ENCODE assay signal across 11 cellular contexts in genomic region chr1:205709059-205709398, GRCh38. TPM values are rescaled to one million over a fixed set of nuclear protein-coding genes. Genes with fewer than 3 reads are reported as not detected.
DNase-seq lines count a peak whose midpoint lies in the region; TF ChIP-seq lines count a peak whose summit lies in the region.
"Had no signal": no experiment of that assay in that cellular context is flagged by ENCODE, and none has a peak within 500 bp of the region (broad histone marks: within the 10 kb centered on the region; RNA-seq: fewer than 3 reads in every experiment).

No MANE protein-coding gene starts in this region.

- no peaks in the 10 kb centered on the region for H3K9me3 Mint-ChIP-seq in osteocyte (ENCODE audit: unreplicated experiment)
- H3K9me3 Mint-ChIP-seq in CD14-positive monocyte: no peaks in the 10 kb centered on the region
- H3K9me3 Mint-ChIP-seq: IgD-negative memory B cell had no signal

- H3K27ac Mint-ChIP-seq in osteocyte (ENCODE audit: unreplicated experiment) (peak overlapping the region; percentile 10), CD14-positive monocyte (no peak overlapping the region)

- H3K27me3 Mint-ChIP-seq in osteocyte (ENCODE audit: unreplicated experiment) (no peaks in the 10 kb centered on the region), CD14-positive monocyte (ENCODE audit: low read depth in 3 of 3) (peaks cover 0 to 1% (median 0%) of the 10 kb centered on the region in 3 donors)
- H3K27me3 Mint-ChIP-seq: IgD-negative memory B cell had no signal

- H3K4me1 Mint-ChIP-seq in osteocyte (ENCODE audit: unreplicated experiment) (peaks cover 25% of the 10 kb centered on the region), CD14-positive monocyte (peaks cover 38% of the 10 kb centered on the region)

- H3K27me3 ChIP-seq in adipocyte (replicated peaks; ENCODE audit: control insufficient read depth, insufficient read depth, low read length): no peaks in the 10 kb centered on the region

- peaks cover 15% of the 10 kb centered on the region for H3K36me3 ChIP-seq in adipocyte (ENCODE audit: control insufficient read depth, insufficient read depth, low read length, severe bottlenecking)

- no peaks in the 10 kb centered on the region for H3K9me3 ChIP-seq in adipocyte (ENCODE audit: control insufficient read depth, low read length)

- intact Hi-C loops in CD14-positive monocyte (cut with micrococcal nuclease): loop anchor here in 1 of 2 donors (5.0 kb wide), 1 partner anchor 117 kb away; no protein-coding TSS in a partner anchor

- DNase-seq in Caki2 (ENCODE audit: low read depth) (peak; percentile 12), adipocyte (ENCODE audit: low read depth) (peak; percentile 57), glomerular visceral epithelial cell (ENCODE audit: extremely low spot score) (peak; percentile 69), osteocyte (ENCODE audit: extremely low spot score, unreplicated experiment) (no peak), CD14-positive monocyte (ENCODE audit: low spot score) (no peak), NCI-H510A treated with DMSO at 0.1 percent for 48 hours (lab: John Stamatoyannopoulos, UW) (no peak), NK-92 (lab: John Stamatoyannopoulos, UW; ENCODE audit: unreplicated experiment) (no peak)
- no peak for DNase-seq in activated CD4-positive, alpha-beta T cell treated with anti-CD3 and anti-CD28 coated beads, Interleukin-2, amount 50 U/mL, for 48 hours
- DNase-seq: NCI-H146, SIG-M5 had no signal

- in situ Hi-C loops in Caki2 (cut with HindIII; ENCODE audit: low pct_unique_long_range_greater_than_20kb, low sequenced_read_pairs): no loop called here

- H3K36me3 Mint-ChIP-seq in osteocyte (ENCODE audit: unreplicated experiment) (peaks cover 11% of the 10 kb centered on the region), CD14-positive monocyte (peaks cover 0 to 14% of the 10 kb centered on the region in 2 donors)

- H3K4me1 ChIP-seq in adipocyte (ENCODE audit: control insufficient read depth, insufficient read depth, low read length): peaks cover 40% of the 10 kb centered on the region

- TF ChIP-seq CTCF in osteocyte (IDR thresholded peaks at IDR 0.05): no peak
- TF ChIP-seq CTCF in CD14-positive monocyte (IDR thresholded peaks at IDR 0.05): no peak

- H3K9ac ChIP-seq in adipocyte (ENCODE audit: low read length): no peak overlapping the region

- H3K4me3 Mint-ChIP-seq in osteocyte (ENCODE audit: unreplicated experiment) (no peak overlapping the region), CD14-positive monocyte (no peak overlapping the region)
- H3K4me3 Mint-ChIP-seq: IgD-negative memory B cell had no signal

- H3K4me3 ChIP-seq in adipocyte (ENCODE audit: low read length): no peak overlapping the region

RNA-seq across cellular contexts. Expression of gene SLC45A3, which starts 28.7 kb away (rescaled TPM):
- total RNA-seq in Caki2 (2014; rRNA removed; shearing (Covaris generic); ENCODE audit: low replicate concordance): 2.2 and 2.3 TPM in 2 replicates
- 1.1 and 1.6 TPM in 2 replicates for total RNA-seq in osteocyte
- polyA plus RNA-seq in CD14-positive monocyte: under 1 TPM in 1 of 2 donors, not detected in 1; 0.11 TPM

RNA-seq across cellular contexts. Expression of gene NUCKS1, which starts 41.0 kb away (rescaled TPM):
- total RNA-seq in Caki2 (2014; rRNA removed; shearing (Covaris generic); ENCODE audit: low replicate concordance): 106 and 109 TPM in 2 replicates
- 189 and 215 TPM in 2 replicates for total RNA-seq in osteocyte
- 1 to 10 TPM; 4.2 to 4.9 TPM for polyA plus RNA-seq in CD14-positive monocyte

Comparison
In these comparisons a context has a peak if more than half of its experiments do, and no peak if none do; other contexts are left out.
1. DNase-seq: peak in Caki2 (single experiment), adipocyte (single experiment) and glomerular visceral epithelial cell (single experiment); none in osteocyte (single experiment), CD14-positive monocyte (single experiment), activated CD4-positive, alpha-beta T cell treated with anti-CD3 and anti-CD28 coated beads, Interleukin-2, amount 50 U/mL, for 48 hours (0 of 2), NCI-H510A treated with DMSO at 0.1 percent for 48 hours (single experiment) and NK-92 (single experiment).